In genomic region chr1:164668451-164668850, GRCh38 we compare ENCODE assay signal across 1 cellular context.
TF ChIP-seq lines count a peak whose summit lies in the region.

No MANE protein-coding gene starts in this region.

TF ChIP-seq in GM23338, 12 proteins besides CTCF, POLR2A, EP300 and RAD21 (continued from another document):
- TF ChIP-seq REST (IDR thresholded peaks at IDR 0.05; ENCODE audit: unreplicated experiment) (no peak), ZNF462 (CRISPR knock-in tag; IDR thresholded peaks at IDR 0.05) (no peak)
